Comparison of ENCODE assay signal across 8 cellular contexts in genomic region chr22:46612904-46613605, GRCh38. TPM values are rescaled to one million over a fixed set of nuclear protein-coding genes. Genes with fewer than 3 reads are reported as not detected.
DNase-seq lines count a peak whose midpoint lies in the region; ATAC-seq and TF ChIP-seq lines count a peak whose summit lies in the region.

No MANE protein-coding gene starts in this region.

- TF ChIP-seq POLR2A in gastrocnemius medialis (IDR thresholded peaks at IDR 0.05): no peak

- H3K79me2 ChIP-seq in DND-41 (ENCODE audit: insufficient read depth, low read length): peaks cover 91% of the 10 kb centered on the region

- H3K4me3 ChIP-seq in DND-41 (ENCODE audit: low read depth in 1 of 2, low read length in 2 of 2): peak overlapping the region; percentile 27 to 63; a peak in 3 of 4 replicates
- H3K4me3 ChIP-seq in gastrocnemius medialis: no peak overlapping the region

- peak overlapping the region; percentile 89 for H3K9ac ChIP-seq in DND-41 (ENCODE audit: low read depth, low read length)

- in situ Hi-C loops in gastrocnemius medialis (cut with MboI; ENCODE audit: low sequenced_read_pairs in 4 of 4): no loop called here

- peaks cover 20% of the 10 kb centered on the region for H3K36me3 ChIP-seq in DND-41 (ENCODE audit: insufficient read depth, low read length)
- H3K36me3 ChIP-seq in gastrocnemius medialis: no peaks in the 10 kb centered on the region

- H3K27ac Mint-ChIP-seq in effector memory CD8-positive, alpha-beta T cell: peak overlapping the region; percentile 92 to 93

- peak; percentile 63 for ATAC-seq in DND-41 (ENCODE audit: insufficient read depth, low read depth)
- ATAC-seq in effector memory CD8-positive, alpha-beta T cell (replicated peaks): peak; percentile 59
- ATAC-seq in gastrocnemius medialis: no peak

- H3K27ac ChIP-seq in DND-41 (ENCODE audit: low read length): peak overlapping the region; percentile 99
- peak overlapping the region in 3 of 4 donors; percentile 27 to 43 (median 33) for H3K27ac ChIP-seq in gastrocnemius medialis

- DNase-seq in DND-41 (peak; percentile 84), gastrocnemius medialis (no peak), superior temporal gyrus (ENCODE audit: extremely low spot score) (no peak), NCI-H1105 (lab: John Stamatoyannopoulos, UW) (no peak), HK-2 (ENCODE audit: unreplicated experiment) (no peak), NCI-H2227 (lab: John Stamatoyannopoulos, UW; ENCODE audit: unreplicated experiment) (no peak)
- peak; percentile 32 for DNase-seq in activated CD4-positive, alpha-beta T cell treated with anti-CD3 and anti-CD28 coated beads for 1 hour
- DNase-seq in effector memory CD8-positive, alpha-beta T cell: peak; percentile 29 to 38 (median 37)

- H3K9me3 Mint-ChIP-seq in effector memory CD8-positive, alpha-beta T cell: no peaks in the 10 kb centered on the region

- peaks cover 81% of the 10 kb centered on the region for H3K4me1 ChIP-seq in DND-41 (ENCODE audit: insufficient read depth, low read length)
- peaks cover 10 to 29% of the 10 kb centered on the region in 2 donors for H3K4me1 ChIP-seq in gastrocnemius medialis

- peak overlapping the region; percentile 22; the same call in 1 of the 2 replicates for H2AFZ ChIP-seq in DND-41 (ENCODE audit: low read depth, low read length)

- peaks cover 20 to 30% of the 10 kb centered on the region in 2 donors for H3K4me1 Mint-ChIP-seq in effector memory CD8-positive, alpha-beta T cell (ENCODE audit: low read depth in 2 of 2)

- H3K9me3 ChIP-seq in DND-41 (ENCODE audit: insufficient read depth, low read length, severe bottlenecking) (no peaks in the 10 kb centered on the region), gastrocnemius medialis (no peaks in the 10 kb centered on the region)

- peak; percentile 49 for TF ChIP-seq CTCF in DND-41 (IDR thresholded peaks at IDR 0.05; ENCODE audit: borderline replicate concordance, extremely low read depth, low read length, poor library complexity, severe bottlenecking)
- no peak for TF ChIP-seq CTCF in gastrocnemius medialis (IDR thresholded peaks at IDR 0.05 in 4 of 5, conservative IDR thresholded peaks at IDR 0.05 in 1 of 5)

- peaks cover 4% of the 10 kb centered on the region for H3K36me3 Mint-ChIP-seq in effector memory CD8-positive, alpha-beta T cell (ENCODE audit: insufficient read depth)

- H3K27me3 Mint-ChIP-seq in effector memory CD8-positive, alpha-beta T cell: no peaks in the 10 kb centered on the region

- H3K4me2 ChIP-seq in DND-41 (ENCODE audit: insufficient read depth, low read length): peak overlapping the region; percentile 80

- H4K20me1 ChIP-seq in DND-41 (ENCODE audit: insufficient read depth, low read length): peaks cover 6% of the 10 kb centered on the region; the same call in 1 of the 2 replicates

- H3K4me3 Mint-ChIP-seq in effector memory CD8-positive, alpha-beta T cell: peak overlapping the region; percentile 89 to 94

- intact Hi-C loops in gastrocnemius medialis (cut with DNase I; ENCODE audit: low total_unique reads): no loop called here

- no peaks in the 10 kb centered on the region for H3K27me3 ChIP-seq in DND-41 (ENCODE audit: insufficient read depth, low read length, poor library complexity)
- no peaks in the 10 kb centered on the region for H3K27me3 ChIP-seq in gastrocnemius medialis

RNA-seq across cellular contexts. Expression of gene GRAMD4, which starts 7.1 kb away (rescaled TPM):
- total RNA-seq in gastrocnemius medialis: 100 to 1,000 TPM in 1 of 4 donors, 10 to 100 TPM in 3; 16.7 to 106 (median 53.3) TPM

Comparison
In these comparisons a context has a peak if more than half of its experiments do, and no peak if none do; other contexts are left out.
1. ATAC-seq: peak in DND-41 (single experiment) and effector memory CD8-positive, alpha-beta T cell (single experiment); none in gastrocnemius medialis (0 of 2).
2. DNase-seq: peak in DND-41 (single experiment), activated CD4-positive, alpha-beta T cell treated with anti-CD3 and anti-CD28 coated beads for 1 hour (single experiment) and effector memory CD8-positive, alpha-beta T cell (3 of 3); none in gastrocnemius medialis (0 of 2), superior temporal gyrus (single experiment), NCI-H1105 (single experiment), HK-2 (single experiment) and NCI-H2227 (single experiment).
3. H3K4me3 ChIP-seq: peak in DND-41 (2 of 2); none in gastrocnemius medialis (0 of 4).